25 cellular contexts compared by ENCODE assay signal in the genomic region with DNA sequence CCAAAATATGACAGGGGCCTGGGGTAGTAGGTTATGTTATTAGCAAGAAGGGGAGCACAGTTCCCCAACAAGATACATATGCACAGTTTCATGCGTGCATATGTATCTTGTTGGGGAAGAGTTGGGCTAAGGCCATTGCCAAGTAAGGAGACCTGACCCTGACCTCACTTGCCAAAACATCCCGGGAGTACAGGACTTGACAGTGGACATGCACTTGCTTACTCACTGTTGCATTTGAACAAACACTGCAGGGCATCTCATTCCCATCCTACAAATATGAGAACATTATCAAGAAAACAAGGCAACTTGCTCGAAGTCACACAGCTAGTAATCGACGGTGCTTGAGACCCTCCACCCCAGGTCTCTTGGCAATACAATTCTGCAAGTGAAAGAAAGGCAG. TPM values are rescaled to one million over a fixed set of nuclear protein-coding genes. Genes with fewer than 3 reads are reported as not detected.
DNase-seq lines count a peak whose midpoint lies in the region; ATAC-seq, FAIRE-seq and TF ChIP-seq lines count a peak whose summit lies in the region.
"Had no signal": no experiment of that assay in that cellular context is flagged by ENCODE, and none has a peak within 500 bp of the region (broad histone marks: within the 10 kb centered on the region; RNA-seq: fewer than 3 reads in every experiment).

No MANE protein-coding gene starts in this region.

- ATAC-seq in HepG2, result no peak
- ATAC-seq in right lobe of liver, result no peak
- no peak for ATAC-seq in activated CD8-positive, alpha-beta T cell treated with anti-CD3 and anti-CD28 coated beads, Interleukin-2, amount 10 ng/mL, durations not matched to agents 7 days and 5 days
- ATAC-seq: A549; CD8-positive, alpha-beta T cell had no signal

- H3F3A ChIP-seq in neural progenitor cell (ENCODE audit: low read depth), result no peaks in the 10 kb centered on the region

- H3K9me3 Mint-ChIP-seq in neural progenitor cell, result peaks cover 4% of the 10 kb centered on the region
- H3K9me3 Mint-ChIP-seq in activated CD8-positive, alpha-beta T cell treated with anti-CD3 and anti-CD28 coated beads, Interleukin-2, amount 10 ng/mL, durations not matched to agents 7 days and 5 days (ENCODE audit: insufficient read depth), result no peaks in the 10 kb centered on the region
- no peaks in the 10 kb centered on the region for H3K9me3 Mint-ChIP-seq in nephron progenitor cell
- H3K9me3 Mint-ChIP-seq: CD4-positive, alpha-beta T cell; CD8-positive, alpha-beta T cell had no signal

- H3K4me1 ChIP-seq in HepG2 (ENCODE audit: insufficient read depth, low read length) (peaks cover 70% of the 10 kb centered on the region), right lobe of liver (no peaks in the 10 kb centered on the region), neural progenitor cell (peaks cover 10% of the 10 kb centered on the region), osteoblast (ENCODE audit: insufficient read depth, low read length) (peaks cover 8% of the 10 kb centered on the region), suprapubic skin (peaks cover 31% of the 10 kb centered on the region)
- H3K4me1 ChIP-seq: Caco-2 had no signal

- no peak overlapping the region for H2AFZ ChIP-seq in HepG2 (ENCODE audit: low read length)
- no peak overlapping the region for H2AFZ ChIP-seq in neural progenitor cell (replicated peaks)
- no peak overlapping the region for H2AFZ ChIP-seq in osteoblast (ENCODE audit: low read length)

- no peaks in the 10 kb centered on the region for H3K36me3 ChIP-seq in HepG2 (replicated peaks in 1 of 2; ENCODE audit: control insufficient read depth in 1 of 2, insufficient read depth in 2 of 2, low read length in 2 of 2)
- no peaks in the 10 kb centered on the region for H3K36me3 ChIP-seq in right lobe of liver
- no peaks in the 10 kb centered on the region for H3K36me3 ChIP-seq in neural progenitor cell
- no peaks in the 10 kb centered on the region for H3K36me3 ChIP-seq in osteoblast (ENCODE audit: insufficient read depth, low read length)
- no peaks in the 10 kb centered on the region for H3K36me3 ChIP-seq in suprapubic skin
- H3K36me3 ChIP-seq: BLaER1 treated with 17β-estradiol and CSF1 and Interleukin-3, amounts not matched to agents 10 nM and 100 nM had no signal

- H3K9ac ChIP-seq in HepG2 (ENCODE audit: insufficient read depth, low read depth, low read length) (no peak overlapping the region), neural progenitor cell (no peak overlapping the region)
- H3K9ac ChIP-seq: BLaER1 treated with 17β-estradiol and CSF1 and Interleukin-3, amounts not matched to agents 10 nM and 100 nM had no signal

- H3K4me3 Mint-ChIP-seq in neural progenitor cell, result no peak overlapping the region
- no peak overlapping the region for H3K4me3 Mint-ChIP-seq in activated CD8-positive, alpha-beta T cell treated with anti-CD3 and anti-CD28 coated beads, Interleukin-2, amount 10 ng/mL, durations not matched to agents 7 days and 5 days
- no peak overlapping the region for H3K4me3 Mint-ChIP-seq in nephron progenitor cell
- H3K4me3 Mint-ChIP-seq: B cell; CD4-positive, alpha-beta T cell; CD8-positive, alpha-beta T cell had no signal

- CTCF ChIA-PET in HepG2 (lab: Yijun Ruan, JAX; ENCODE audit: low intra/inter-chr PET ratio, low total read pairs), result no interaction called here
- CTCF ChIA-PET in activated CD8-positive, alpha-beta T cell treated with anti-CD3 and anti-CD28 coated beads, Interleukin-2, amount 10 ng/mL, durations not matched to agents 7 days and 5 days (lab: Charles Lee), result no interaction called here

- intact Hi-C loops in HepG2 (cut with micrococcal nuclease; ENCODE audit: unreplicated experiment), result no loop called here
- intact Hi-C loops in right lobe of liver (cut with DNase I), result no loop called here

- H3K27me3 ChIP-seq in HepG2 (ENCODE audit: control insufficient read depth in 1 of 2, insufficient read depth in 2 of 2, low read length in 2 of 2) (no peaks in the 10 kb centered on the region; a peak in 2 of 5 replicates), right lobe of liver (no peaks in the 10 kb centered on the region), neural progenitor cell (no peaks in the 10 kb centered on the region), osteoblast (ENCODE audit: insufficient read depth, low read length) (peaks cover 16% of the 10 kb centered on the region), suprapubic skin (no peaks in the 10 kb centered on the region)
- H3K27me3 ChIP-seq: BLaER1 treated with 17β-estradiol and CSF1 and Interleukin-3, amounts not matched to agents 10 nM and 100 nM had no signal

- H3K27me3 Mint-ChIP-seq in neural progenitor cell (ENCODE audit: insufficient read depth, low read depth) (peaks cover 7% of the 10 kb centered on the region), nephron progenitor cell (ENCODE audit: low read depth, poor library complexity) (peaks cover 33% of the 10 kb centered on the region)
- no peaks in the 10 kb centered on the region for H3K27me3 Mint-ChIP-seq in activated CD8-positive, alpha-beta T cell treated with anti-CD3 and anti-CD28 coated beads, Interleukin-2, amount 10 ng/mL, durations not matched to agents 7 days and 5 days (ENCODE audit: low read depth)
- H3K27me3 Mint-ChIP-seq: B cell; CD4-positive, alpha-beta T cell had no signal

- H3K4me2 ChIP-seq in HepG2 (ENCODE audit: low read depth, low read length), result no peak overlapping the region
- H3K4me2 ChIP-seq in neural progenitor cell, result no peak overlapping the region
- H3K4me2 ChIP-seq in osteoblast (ENCODE audit: insufficient read depth, low read length), result no peak overlapping the region
- H3K4me2 ChIP-seq: A549 had no signal

- in situ Hi-C loops in HepG2 (cut with HindIII; ENCODE audit: extremely low pct_ligation_motif_present, low pct_unique_long_range_greater_than_20kb), result no loop called here

- H3K9me3 ChIP-seq in HepG2 (ENCODE audit: low read length) (no peaks in the 10 kb centered on the region), right lobe of liver (no peaks in the 10 kb centered on the region), neural progenitor cell (ENCODE audit: low read depth) (no peaks in the 10 kb centered on the region), osteoblast (ENCODE audit: low read depth, low read length) (no peaks in the 10 kb centered on the region), suprapubic skin (no peaks in the 10 kb centered on the region)
- H3K9me3 ChIP-seq: A549; BLaER1 treated with 17β-estradiol and CSF1 and Interleukin-3, amounts not matched to agents 10 nM and 100 nM; Caco-2 had no signal

- H3K4me1 Mint-ChIP-seq in neural progenitor cell (peaks cover 6% of the 10 kb centered on the region), nephron progenitor cell (no peaks in the 10 kb centered on the region)
- no peaks in the 10 kb centered on the region for H3K4me1 Mint-ChIP-seq in activated CD8-positive, alpha-beta T cell treated with anti-CD3 and anti-CD28 coated beads, Interleukin-2, amount 10 ng/mL, durations not matched to agents 7 days and 5 days (ENCODE audit: low read depth)

- H3K79me2 ChIP-seq in HepG2 (ENCODE audit: insufficient read depth, low read length), result no peaks in the 10 kb centered on the region
- no peaks in the 10 kb centered on the region for H3K79me2 ChIP-seq in neural progenitor cell (ENCODE audit: low read depth)
- H3K79me2 ChIP-seq in osteoblast (ENCODE audit: insufficient read depth, low read length), result no peaks in the 10 kb centered on the region

- no peak for FAIRE-seq in HepG2 (lab: Jason Lieb, UNC)
- FAIRE-seq: A549, D721Med, G401.6, GM12891, GM19239 had no signal

- H3K27ac Mint-ChIP-seq in neural progenitor cell, result peak overlapping the region; percentile 39
- no peak overlapping the region for H3K27ac Mint-ChIP-seq in activated CD8-positive, alpha-beta T cell treated with anti-CD3 and anti-CD28 coated beads, Interleukin-2, amount 10 ng/mL, durations not matched to agents 7 days and 5 days
- no peak overlapping the region for H3K27ac Mint-ChIP-seq in nephron progenitor cell
- H3K27ac Mint-ChIP-seq: B cell; CD4-positive, alpha-beta T cell; CD8-positive, alpha-beta T cell had no signal

- WGBS in HepG2 (ENCODE audit: low lambda C conversion rate), result 29% methylated on average over 5 of the region's 5 CpGs
- WGBS in right lobe of liver (ENCODE audit: insufficient coverage, low coverage, low lambda C conversion rate, missing lambda C conversion rate), result 89% methylated on average over 5 of the region's 5 CpGs
- 95% methylated on average over 4 of the region's 5 CpGs for WGBS in suprapubic skin

- TF ChIP-seq CTCF in HepG2 (CRISPR knock-in tag; IDR thresholded peaks at IDR 0.05) (no peak), right lobe of liver (IDR thresholded peaks at IDR 0.05) (no peak), neural progenitor cell (IDR thresholded peaks at IDR 0.05) (no peak), osteoblast (IDR thresholded peaks at IDR 0.05; ENCODE audit: extremely low read depth, low read depth, low read length) (no peak), suprapubic skin (IDR thresholded peaks at IDR 0.05) (no peak), nephron progenitor cell (IDR thresholded peaks at IDR 0.05) (no peak)

- TF ChIP-seq RAD21 in HepG2 (CRISPR knock-in tag; IDR thresholded peaks at IDR 0.05), result no peak

- no peak overlapping the region for H3K4me3 ChIP-seq in HepG2 (replicated peaks in 1 of 3; ENCODE audit: insufficient read depth in 1 of 3, low read depth in 2 of 3, low read length in 3 of 3)
- no peak overlapping the region for H3K4me3 ChIP-seq in right lobe of liver
- no peak overlapping the region for H3K4me3 ChIP-seq in neural progenitor cell
- H3K4me3 ChIP-seq in osteoblast (ENCODE audit: insufficient read depth, low read length), result no peak overlapping the region
- H3K4me3 ChIP-seq in suprapubic skin, result no peak overlapping the region
- H3K4me3 ChIP-seq: A549; BLaER1 treated with 17β-estradiol and CSF1 and Interleukin-3, amounts not matched to agents 10 nM and 100 nM had no signal

- DNase-seq in HepG2 (ENCODE audit: low spot score) (no peak), right lobe of liver (no peak), neural progenitor cell (ENCODE audit: low spot score) (no peak), osteoblast (ENCODE audit: insufficient read length, low spot score, missing footprints) (peak; percentile 75), suprapubic skin (ENCODE audit: low spot score in 2 of 2) (no peak), nephron progenitor cell (no peak)
- DNase-seq in activated CD8-positive, alpha-beta T cell treated with anti-CD3 and anti-CD28 coated beads, Interleukin-2, amount 10 ng/mL, durations not matched to agents 7 days and 5 days, result no peak
- DNase-seq: AML-193; Caco-2; Calu3; CD4-positive, alpha-beta T cell; CD8-positive, alpha-beta T cell; DMS79 treated with DMSO at 0.1 percent for 48 hours; GF-D8 had no signal

- H3K27ac ChIP-seq in HepG2 (ENCODE audit: extremely low read length, insufficient read depth, low read length), result no peak overlapping the region
- no peak overlapping the region for H3K27ac ChIP-seq in right lobe of liver
- no peak overlapping the region for H3K27ac ChIP-seq in neural progenitor cell
- no peak overlapping the region for H3K27ac ChIP-seq in osteoblast (ENCODE audit: low read depth, low read length)
- no peak overlapping the region for H3K27ac ChIP-seq in suprapubic skin
- H3K27ac ChIP-seq: 22Rv1; A549; BLaER1 treated with 17β-estradiol and CSF1 and Interleukin-3, amounts not matched to agents 10 nM and 100 nM; C4-2B had no signal

- H4K20me1 ChIP-seq in HepG2 (ENCODE audit: insufficient read depth, low read length) (no peaks in the 10 kb centered on the region), neural progenitor cell (ENCODE audit: low read depth) (no peaks in the 10 kb centered on the region), osteoblast (ENCODE audit: insufficient read depth, low read length) (no peaks in the 10 kb centered on the region)
- H4K20me1 ChIP-seq: BLaER1 treated with 17β-estradiol and CSF1 and Interleukin-3, amounts not matched to agents 10 nM and 100 nM had no signal

- no peak for TF ChIP-seq EP300 in HepG2 (IDR thresholded peaks at IDR 0.05; ENCODE audit: low read depth in 2 of 2, low read length in 2 of 2)
- TF ChIP-seq EP300 in HepG2 (CRISPR knock-in tag; IDR thresholded peaks at IDR 0.05; ENCODE audit: borderline replicate concordance), result no peak
- TF ChIP-seq EP300 in suprapubic skin (IDR thresholded peaks at IDR 0.05), result no peak

- TF ChIP-seq POLR2A in HepG2 (IDR thresholded peaks at IDR 0.05; ENCODE audit: insufficient read depth in 1 of 2, low read depth in 2 of 2, low read length in 2 of 2) (no peak), right lobe of liver (IDR thresholded peaks at IDR 0.05) (no peak), suprapubic skin (IDR thresholded peaks at IDR 0.05) (no peak)

- POLR2A ChIA-PET in HepG2 (lab: Yijun Ruan, JAX), result no interaction called here
- POLR2A ChIA-PET in activated CD8-positive, alpha-beta T cell treated with anti-CD3 and anti-CD28 coated beads, Interleukin-2, amount 10 ng/mL, durations not matched to agents 7 days and 5 days (lab: Charles Lee), result interaction anchor here (0.5 kb wide), 1 partner anchor 9 kb away, joined by 3 read pairs; no protein-coding TSS in a partner anchor

- no TSS peak for BruUV-seq in HepG2 (replicated peaks; lab: Mats Ljungman, UMichigan)

- H3K36me3 Mint-ChIP-seq in neural progenitor cell, result no peaks in the 10 kb centered on the region
- no peaks in the 10 kb centered on the region for H3K36me3 Mint-ChIP-seq in activated CD8-positive, alpha-beta T cell treated with anti-CD3 and anti-CD28 coated beads, Interleukin-2, amount 10 ng/mL, durations not matched to agents 7 days and 5 days (ENCODE audit: low read depth)
- no peaks in the 10 kb centered on the region for H3K36me3 Mint-ChIP-seq in nephron progenitor cell (ENCODE audit: low read depth)
- H3K36me3 Mint-ChIP-seq: CD8-positive, alpha-beta T cell had no signal

RNA-seq across cellular contexts. Expression of a gene that starts 4.8 kb away (rescaled TPM):
- total RNA-seq in HepG2 (2016; rRNA removed; fragmentation: Illumina TruSeq; extraction: Trizol), result not detected in 2 replicates
- not detected in 2 replicates for total RNA-seq in HepG2 (2016; cell fraction: cytosol; rRNA removed; fragmentation: Illumina TruSeq; extraction: Trizol; ENCODE audit: low read depth)
- total RNA-seq in HepG2 (2016; cell fraction: insoluble cytoplasmic fraction; rRNA removed; fragmentation: Illumina TruSeq; extraction: Trizol), result not detected in 2 replicates
- total RNA-seq in HepG2 (2016; cell fraction: membrane; rRNA removed; fragmentation: Illumina TruSeq; extraction: Trizol), result not detected in 2 replicates
- not detected in 2 replicates for total RNA-seq in HepG2 (2016; cell fraction: nucleus; rRNA removed; fragmentation: Illumina TruSeq; extraction: Trizol)
- polyA plus RNA-seq in HepG2 (2011; rRNA removed), result not detected in 2 replicates
- not detected in 2 replicates for polyA plus RNA-seq in HepG2 (2011; cell fraction: cytosol; rRNA removed)
- polyA plus RNA-seq in HepG2 (2011; cell fraction: nucleus; rRNA removed), result not detected in 2 replicates
- not detected in 2 replicates for polyA plus RNA-seq in HepG2 (2012)
- not detected in 2 replicates for polyA plus RNA-seq in HepG2 (2016; cell fraction: cytosol; fragmentation: Illumina TruSeq; extraction: Trizol; ENCODE audit: low read depth)
- not detected in 2 replicates for polyA plus RNA-seq in HepG2 (2016; cell fraction: insoluble cytoplasmic fraction; fragmentation: Illumina TruSeq; extraction: Trizol; ENCODE audit: low read depth)
- polyA plus RNA-seq in HepG2 (2016; cell fraction: membrane; fragmentation: Illumina TruSeq; extraction: Trizol; ENCODE audit: low read depth), result not detected in 2 replicates
- not detected in 2 replicates for polyA plus RNA-seq in HepG2 (2016; cell fraction: nucleus; fragmentation: Illumina TruSeq; extraction: Trizol; ENCODE audit: insufficient read depth, low read depth)
- polyA minus RNA-seq in HepG2 (2011; rRNA and poly(A)+ RNA removed; ENCODE audit: low replicate concordance), result not detected in 2 replicates
- not detected in 2 replicates for polyA minus RNA-seq in HepG2 (2011; cell fraction: cytosol; rRNA and poly(A)+ RNA removed)
- polyA minus RNA-seq in HepG2 (2011; cell fraction: nucleus; rRNA and poly(A)+ RNA removed), result not detected in 2 replicates
- under 1 TPM in 2 of 6 experiments, not detected in 4; 0.46 to 0.50 TPM for total RNA-seq in right lobe of liver
- total RNA-seq in neural progenitor cell (ENCODE audit: low replicate concordance), result not detected in 2 replicates
- not detected in 2 replicates for total RNA-seq in osteoblast
- total RNA-seq in suprapubic skin, result not detected
- not detected for total RNA-seq in activated CD8-positive, alpha-beta T cell treated with anti-CD3 and anti-CD28 coated beads, Interleukin-2, amount 10 ng/mL, durations not matched to agents 7 days and 5 days
- total RNA-seq: A172; B cell; Caco-2; Calu3; CD4-positive, alpha-beta T cell; CD8-positive, alpha-beta T cell had no signal
- polyA plus RNA-seq: A549, BJ had no signal

RNA-seq across cellular contexts. Expression of a gene that starts 22.4 kb away (rescaled TPM):
- total RNA-seq in HepG2 (2016; rRNA removed; fragmentation: Illumina TruSeq; extraction: Trizol) (5.6 and 7.3 TPM in 2 replicates), right lobe of liver (1 to 10 TPM; 2.2 to 3.6 (median 2.5) TPM), neural progenitor cell (ENCODE audit: low replicate concordance) (49.9 and 57.3 TPM in 2 replicates), osteoblast (4.7 and 5.0 TPM in 2 replicates), suprapubic skin (10 to 100 TPM in 3 of 4 donors, 1 to 10 TPM in 1; 8.7 to 25.2 (median 14.6) TPM)
- 0.44 and 0.81 TPM in 2 replicates for total RNA-seq in HepG2 (2016; cell fraction: cytosol; rRNA removed; fragmentation: Illumina TruSeq; extraction: Trizol; ENCODE audit: low read depth)
- 5.3 and 6.9 TPM in 2 replicates for total RNA-seq in HepG2 (2016; cell fraction: insoluble cytoplasmic fraction; rRNA removed; fragmentation: Illumina TruSeq; extraction: Trizol)
- total RNA-seq in HepG2 (2016; cell fraction: membrane; rRNA removed; fragmentation: Illumina TruSeq; extraction: Trizol), result 1.4 and 1.7 TPM in 2 replicates
- 10.3 and 12.0 TPM in 2 replicates for total RNA-seq in HepG2 (2016; cell fraction: nucleus; rRNA removed; fragmentation: Illumina TruSeq; extraction: Trizol)
- 5.8 and 7.2 TPM in 2 replicates for polyA plus RNA-seq in HepG2 (2011; rRNA removed)
- polyA plus RNA-seq in HepG2 (2011; cell fraction: cytosol; rRNA removed), result 2.5 and 3.9 TPM in 2 replicates
- polyA plus RNA-seq in HepG2 (2011; cell fraction: nucleus; rRNA removed), result 15.9 and 20.4 TPM in 2 replicates
- polyA plus RNA-seq in HepG2 (2012), result 5.9 and 7.4 TPM in 2 replicates
- 0.26 and 0.29 TPM in 2 replicates for polyA plus RNA-seq in HepG2 (2016; cell fraction: cytosol; fragmentation: Illumina TruSeq; extraction: Trizol; ENCODE audit: low read depth)
- 5.2 and 5.5 TPM in 2 replicates for polyA plus RNA-seq in HepG2 (2016; cell fraction: insoluble cytoplasmic fraction; fragmentation: Illumina TruSeq; extraction: Trizol; ENCODE audit: low read depth)
- 0.94 and 1.2 TPM in 2 replicates for polyA plus RNA-seq in HepG2 (2016; cell fraction: membrane; fragmentation: Illumina TruSeq; extraction: Trizol; ENCODE audit: low read depth)
- 17.8 and 20.2 TPM in 2 replicates for polyA plus RNA-seq in HepG2 (2016; cell fraction: nucleus; fragmentation: Illumina TruSeq; extraction: Trizol; ENCODE audit: insufficient read depth, low read depth)
- polyA minus RNA-seq in HepG2 (2011; rRNA and poly(A)+ RNA removed; ENCODE audit: low replicate concordance), result 5.6 and 10.6 TPM in 2 replicates
- polyA minus RNA-seq in HepG2 (2011; cell fraction: cytosol; rRNA and poly(A)+ RNA removed), result 1.7 TPM in 2 replicates
- 8.9 and 13.2 TPM in 2 replicates for polyA minus RNA-seq in HepG2 (2011; cell fraction: nucleus; rRNA and poly(A)+ RNA removed)
- 10 to 100 TPM; 29.7 to 30.3 TPM for total RNA-seq in activated CD8-positive, alpha-beta T cell treated with anti-CD3 and anti-CD28 coated beads, Interleukin-2, amount 10 ng/mL, durations not matched to agents 7 days and 5 days

RNA-seq across cellular contexts. Expression of a gene that starts 30.3 kb away (rescaled TPM):
- total RNA-seq in HepG2 (2016; rRNA removed; fragmentation: Illumina TruSeq; extraction: Trizol), result 45.4 and 54.7 TPM in 2 replicates
- total RNA-seq in HepG2 (2016; cell fraction: cytosol; rRNA removed; fragmentation: Illumina TruSeq; extraction: Trizol; ENCODE audit: low read depth), result 8.6 and 10.2 TPM in 2 replicates
- total RNA-seq in HepG2 (2016; cell fraction: insoluble cytoplasmic fraction; rRNA removed; fragmentation: Illumina TruSeq; extraction: Trizol), result 44.2 and 51.4 TPM in 2 replicates
- total RNA-seq in HepG2 (2016; cell fraction: membrane; rRNA removed; fragmentation: Illumina TruSeq; extraction: Trizol), result 25.6 and 27.4 TPM in 2 replicates
- 26.0 and 31.5 TPM in 2 replicates for total RNA-seq in HepG2 (2016; cell fraction: nucleus; rRNA removed; fragmentation: Illumina TruSeq; extraction: Trizol)
- 6.1 and 7.9 TPM in 2 replicates for polyA plus RNA-seq in HepG2 (2011; rRNA removed)
- 4.7 and 5.4 TPM in 2 replicates for polyA plus RNA-seq in HepG2 (2011; cell fraction: cytosol; rRNA removed)
- 3.8 and 5.4 TPM in 2 replicates for polyA plus RNA-seq in HepG2 (2011; cell fraction: nucleus; rRNA removed)
- polyA plus RNA-seq in HepG2 (2012), result 5.8 and 9.1 TPM in 2 replicates
- polyA plus RNA-seq in HepG2 (2016; cell fraction: cytosol; fragmentation: Illumina TruSeq; extraction: Trizol; ENCODE audit: low read depth), result 3.9 and 4.0 TPM in 2 replicates
- 40.2 and 42.2 TPM in 2 replicates for polyA plus RNA-seq in HepG2 (2016; cell fraction: insoluble cytoplasmic fraction; fragmentation: Illumina TruSeq; extraction: Trizol; ENCODE audit: low read depth)
- polyA plus RNA-seq in HepG2 (2016; cell fraction: membrane; fragmentation: Illumina TruSeq; extraction: Trizol; ENCODE audit: low read depth), result 11.4 and 13.7 TPM in 2 replicates
- polyA plus RNA-seq in HepG2 (2016; cell fraction: nucleus; fragmentation: Illumina TruSeq; extraction: Trizol; ENCODE audit: insufficient read depth, low read depth), result 31.4 and 31.9 TPM in 2 replicates
- 12.9 and 36.5 TPM in 2 replicates for polyA minus RNA-seq in HepG2 (2011; rRNA and poly(A)+ RNA removed; ENCODE audit: low replicate concordance)
- polyA minus RNA-seq in HepG2 (2011; cell fraction: cytosol; rRNA and poly(A)+ RNA removed), result 7.1 and 11.8 TPM in 2 replicates
- polyA minus RNA-seq in HepG2 (2011; cell fraction: nucleus; rRNA and poly(A)+ RNA removed), result 8.9 and 11.2 TPM in 2 replicates
- 1 to 10 TPM in 2 of 6 experiments, under 1 TPM in 4; 0.27 to 8.8 (median 0.56) TPM for total RNA-seq in right lobe of liver
- total RNA-seq in neural progenitor cell (ENCODE audit: low replicate concordance), result 51.8 and 74.1 TPM in 2 replicates
- total RNA-seq in osteoblast, result 0.88 and 1.1 TPM in 2 replicates
- total RNA-seq in suprapubic skin, result 1 to 10 TPM in 1 of 4 donors, under 1 TPM in 2, not detected in 1; 0.55 to 6.8 (median 0.98) TPM
- total RNA-seq in activated CD8-positive, alpha-beta T cell treated with anti-CD3 and anti-CD28 coated beads, Interleukin-2, amount 10 ng/mL, durations not matched to agents 7 days and 5 days, result 10 to 100 TPM; 30.3 to 31.3 TPM
